ENCODE assay signal across 8 cellular contexts in genomic region chr1:185046639-185047038, GRCh38. TPM values are rescaled to one million over a fixed set of nuclear protein-coding genes. Genes with fewer than 3 reads are reported as not detected.
DNase-seq lines count a peak whose midpoint lies in the region; ATAC-seq and TF ChIP-seq lines count a peak whose summit lies in the region.

No MANE protein-coding gene starts in this region.

- H3K4me2 ChIP-seq in GM23338, result peak overlapping the region; percentile 81

- peak overlapping the region; percentile 95 for H3K27ac Mint-ChIP-seq in GM23338
- peak overlapping the region; percentile 71 to 76 for H3K27ac Mint-ChIP-seq in T-cell

- H3K79me2 ChIP-seq in GM23338 (replicated peaks; ENCODE audit: insufficient read depth), result peaks cover 55% of the 10 kb centered on the region

- H3K27ac ChIP-seq in GM23338 (ENCODE audit: low read depth), result no peak overlapping the region
- H3K27ac ChIP-seq in sigmoid colon, result peak overlapping the region in 1 of 4 donors; percentile 92

- peaks cover 8% of the 10 kb centered on the region for H3K27me3 Mint-ChIP-seq in GM23338 (ENCODE audit: insufficient read depth, low read depth, poor library complexity)
- no peaks in the 10 kb centered on the region for H3K27me3 Mint-ChIP-seq in T-cell

- ATAC-seq in GM23338 (no peak), T-cell (replicated peaks in 1 of 4) (no peak), GM21390 (IDR thresholded peaks at IDR 0.05; ENCODE audit: unreplicated experiment) (no peak)

- no peak overlapping the region for H2AFZ ChIP-seq in GM23338

- H4K20me1 ChIP-seq in GM23338 (replicated peaks; ENCODE audit: insufficient read depth), result peaks cover 41% of the 10 kb centered on the region

- H3K4me3 ChIP-seq in GM23338, result peak overlapping the region; percentile 65
- peak overlapping the region; percentile 60 to 89 for H3K4me3 ChIP-seq in foreskin fibroblast (ENCODE audit: low read depth in 1 of 2, low read length in 2 of 2)
- peak overlapping the region in 3 of 4 donors; percentile 82 to 93 (median 91) for H3K4me3 ChIP-seq in sigmoid colon

- intact Hi-C loops in sigmoid colon (cut with DNase I), result loop anchor here (5.0 kb wide), 1 partner anchor 111 kb away; the partner anchor contains the start of genes SWT1 and TRMT1L

- TF ChIP-seq CTCF in GM23338 (conservative IDR thresholded peaks at IDR 0.05; ENCODE audit: low read depth in 2 of 2), result no peak
- no peak for TF ChIP-seq CTCF in foreskin fibroblast (IDR thresholded peaks at IDR 0.05; ENCODE audit: low read depth, low read length)
- no peak for TF ChIP-seq CTCF in sigmoid colon (IDR thresholded peaks at IDR 0.05)

- CTCF ChIA-PET in T-cell (lab: Charles Lee), result interaction anchor here (0.6 to 1.1 kb wide), 2 partner anchors 10 to 259 kb away, joined by 3 read pairs; no protein-coding TSS in a partner anchor

- H3K36me3 ChIP-seq in GM23338 (ENCODE audit: insufficient read depth) (no peaks in the 10 kb centered on the region), sigmoid colon (no peaks in the 10 kb centered on the region)

- H3K36me3 Mint-ChIP-seq in GM23338 (ENCODE audit: low read depth) (peaks cover 6% of the 10 kb centered on the region; the same call in 2 of the 3 replicates), T-cell (peaks cover 6% of the 10 kb centered on the region)

- 1 to 2% methylated on average over 6 of the region's 6 CpGs for WGBS in sigmoid colon, 2 donors

- DNase-seq in GM23338 (ENCODE audit: low spot score) (no peak), T-cell (no peak), foreskin fibroblast (peak in 1 of 2 donors; percentile 8), sigmoid colon (no peak), AG08395 (ENCODE audit: low spot score) (no peak), NCI-H2081 treated with DMSO at 0.1 percent for 48 hours (lab: John Stamatoyannopoulos, UW) (no peak), SW480 (ENCODE audit: low spot score) (no peak)

- peaks cover 37% of the 10 kb centered on the region for H3K4me1 Mint-ChIP-seq in GM23338
- H3K4me1 Mint-ChIP-seq in T-cell, result peaks cover 60 to 64% (median 63%) of the 10 kb centered on the region in 3 donors

- H3F3A ChIP-seq in GM23338 (replicated peaks; ENCODE audit: low read depth), result 0 out of 2 replicates have a peak, but pooled peaks cover 3% of the 10 kb centered on the region

- H3K4me1 ChIP-seq in GM23338 (ENCODE audit: insufficient read depth) (peaks cover 34% of the 10 kb centered on the region), sigmoid colon (peaks cover 0 to 21% (median 18%) of the 10 kb centered on the region in 4 donors)

- POLR2A ChIA-PET in T-cell (lab: Charles Lee), result interaction anchor here in 1 of 2 donors (0.5 to 0.6 kb wide), 3 partner anchors 12 to 266 kb away, joined by 3 to 6 read pairs (median 3); no protein-coding TSS in a partner anchor

- no peaks in the 10 kb centered on the region; the same call in 1 of the 3 replicates for H3K9me3 Mint-ChIP-seq in GM23338
- no peaks in the 10 kb centered on the region for H3K9me3 Mint-ChIP-seq in T-cell

- no peaks in the 10 kb centered on the region for H3K9me3 ChIP-seq in sigmoid colon

- peak overlapping the region; percentile 95 for H3K4me3 Mint-ChIP-seq in GM23338
- H3K4me3 Mint-ChIP-seq in T-cell, result peak overlapping the region; percentile 93 to 98 (median 94)

- no peak for TF ChIP-seq EP300 in sigmoid colon (IDR thresholded peaks at IDR 0.05)

- H3K27me3 ChIP-seq in GM23338 (ENCODE audit: insufficient read depth) (peaks cover 15% of the 10 kb centered on the region), sigmoid colon (no peaks in the 10 kb centered on the region)

- no peak for TF ChIP-seq POLR2A in sigmoid colon (IDR thresholded peaks at IDR 0.05)

- H3K9me2 ChIP-seq in GM23338 (ENCODE audit: insufficient read depth), result no peaks in the 10 kb centered on the region

TF ChIP-seq in GM23338, 12 proteins besides CTCF, POLR2A, EP300 and RAD21:
- no peak for TF ChIP-seq JUNB (IDR thresholded peaks at IDR 0.05; ENCODE audit: unreplicated experiment)
- no peak for TF ChIP-seq ZNF114 (CRISPR knock-in tag; IDR thresholded peaks at IDR 0.05)

RNA-seq across cellular contexts. Expression of gene RNF2, which starts 1.3 kb away (rescaled TPM):
- 51.4 and 59.6 TPM in 2 replicates for total RNA-seq in GM23338 (2014; rRNA removed; shearing (Covaris generic))
- 27.9 and 33.3 TPM in 2 replicates for polyA plus RNA-seq in GM23338 (2016; fragmentation: Nextera tagmentation; extraction: Ambion mirVana)
- total RNA-seq in T-cell, result 10 to 100 TPM; 17.0 to 24.0 (median 21.0) TPM
- 10 to 100 TPM; 11.1 to 17.1 (median 16.7) TPM for total RNA-seq in sigmoid colon
- polyA plus RNA-seq in sigmoid colon, result 1 to 10 TPM; 6.0 to 6.7 (median 6.0) TPM
